5 cellular contexts compared by ENCODE assay signal in genomic region chr4:3550041-3550440, GRCh38. TPM values are rescaled to one million over a fixed set of nuclear protein-coding genes. Genes with fewer than 3 reads are reported as not detected.
DNase-seq lines count a peak whose midpoint lies in the region; ATAC-seq, FAIRE-seq and TF ChIP-seq lines count a peak whose summit lies in the region.
"Not testable (repeated sequence)": the region's sequence is repeated elsewhere in the genome, so short reads cannot be mapped to it uniquely, and the experiment has no call there.

No MANE protein-coding gene starts in this region.

- not testable (repeated sequence) for H3K4me3 Mint-ChIP-seq in activated naive CD8-positive, alpha-beta T cell treated with anti-CD3 and anti-CD28 coated beads, Interleukin-2, amount 10 ng/mL, durations not matched to agents 7 days and 5 days

- not testable (repeated sequence) for H3K9me3 Mint-ChIP-seq in activated naive CD8-positive, alpha-beta T cell treated with anti-CD3 and anti-CD28 coated beads, Interleukin-2, amount 10 ng/mL, durations not matched to agents 7 days and 5 days

- 92% methylated on average over 2 of the region's 6 CpGs for WGBS in A549 (ENCODE audit: missing lambda C conversion rate)

- not testable (repeated sequence) for TF ChIP-seq RAD21 in A549 (conservative IDR thresholded peaks at IDR 0.05 in 1 of 2, IDR thresholded peaks at IDR 0.05 in 1 of 2)

- H3K27me3 ChIP-seq in upper lobe of right lung: not testable (repeated sequence)

- not testable (repeated sequence) for H3K4me1 ChIP-seq in A549; kidney (ENCODE audit: control insufficient read depth in 1 of 2, insufficient read depth in 1 of 2, low read depth in 1 of 2, low read length in 2 of 2); upper lobe of right lung

- H3K4me3 ChIP-seq in A549; kidney (ENCODE audit: low read length in 2 of 2); upper lobe of right lung: not testable (repeated sequence)

- intact Hi-C loops in kidney (cut with DNase I); posterior vena cava (cut with DNase I); upper lobe of right lung (cut with DNase I): not testable (repeated sequence)

- CTCF ChIA-PET in A549 (lab: Yijun Ruan, JAX): not testable (repeated sequence)

- H3K36me3 Mint-ChIP-seq in activated naive CD8-positive, alpha-beta T cell treated with anti-CD3 and anti-CD28 coated beads, Interleukin-2, amount 10 ng/mL, durations not matched to agents 7 days and 5 days: not testable (repeated sequence)

- H3K9ac ChIP-seq in kidney (ENCODE audit: low read length in 2 of 2): not testable (repeated sequence)

- TF ChIP-seq CTCF in A549 (IDR thresholded peaks at IDR 0.05); kidney (IDR thresholded peaks at IDR 0.05; ENCODE audit: borderline replicate concordance, extremely low read depth, insufficient read depth); upper lobe of right lung (IDR thresholded peaks at IDR 0.05): not testable (repeated sequence)

- TF ChIP-seq POLR2A in A549 (IDR thresholded peaks at IDR 0.05; ENCODE audit: low read length): not testable (repeated sequence)

- H3K36me3 ChIP-seq in kidney (ENCODE audit: control insufficient read depth in 1 of 2, insufficient read depth in 2 of 2, low read length in 2 of 2); upper lobe of right lung: not testable (repeated sequence)

- H3K27ac ChIP-seq in A549; kidney (ENCODE audit: low read depth in 2 of 2, low read length in 2 of 2); upper lobe of right lung: not testable (repeated sequence)

- H3K27ac Mint-ChIP-seq in activated naive CD8-positive, alpha-beta T cell treated with anti-CD3 and anti-CD28 coated beads, Interleukin-2, amount 10 ng/mL, durations not matched to agents 7 days and 5 days: not testable (repeated sequence)

- not testable (repeated sequence) for FAIRE-seq in A549 (lab: Jason Lieb, UNC); kidney (lab: Jason Lieb, UNC)

- not testable (repeated sequence) for H3K4me2 ChIP-seq in A549

- not testable (repeated sequence) for TF ChIP-seq EP300 in A549 (IDR thresholded peaks at IDR 0.05)

- not testable (repeated sequence) for DNase-seq in A549 (ENCODE audit: low read depth in 1 of 2, low spot score in 1 of 2)
- peak; percentile 14 for DNase-seq in activated naive CD8-positive, alpha-beta T cell treated with anti-CD3 and anti-CD28 coated beads, Interleukin-2, amount 10 ng/mL, durations not matched to agents 7 days and 5 days
- DNase-seq in kidney (peak; percentile 26), posterior vena cava (ENCODE audit: low spot score) (peak; percentile 8), upper lobe of right lung (peak; percentile 25)

- H3K9me3 ChIP-seq in A549; kidney (ENCODE audit: control insufficient read depth in 1 of 2, low read length in 2 of 2); upper lobe of right lung: not testable (repeated sequence)

- not testable (repeated sequence) for H3K4me1 Mint-ChIP-seq in activated naive CD8-positive, alpha-beta T cell treated with anti-CD3 and anti-CD28 coated beads, Interleukin-2, amount 10 ng/mL, durations not matched to agents 7 days and 5 days

- H3K27me3 Mint-ChIP-seq in activated naive CD8-positive, alpha-beta T cell treated with anti-CD3 and anti-CD28 coated beads, Interleukin-2, amount 10 ng/mL, durations not matched to agents 7 days and 5 days: not testable (repeated sequence)

- ATAC-seq in A549; activated naive CD8-positive, alpha-beta T cell treated with anti-CD3 and anti-CD28 coated beads, Interleukin-2, amount 10 ng/mL, durations not matched to agents 7 days and 5 days (ENCODE audit: low read depth); upper lobe of right lung: not testable (repeated sequence)

- POLR2A ChIA-PET in A549 (lab: Yijun Ruan, JAX); activated naive CD8-positive, alpha-beta T cell treated with anti-CD3 and anti-CD28 coated beads, Interleukin-2, amount 10 ng/mL, durations not matched to agents 7 days and 5 days (lab: Charles Lee): not testable (repeated sequence)

TF ChIP-seq in A549, 52 proteins besides CTCF, POLR2A, EP300 and RAD21:
- TF ChIP-seq ZFP36 (IDR thresholded peaks at IDR 0.05; ENCODE audit: borderline replicate concordance, partially characterized antibody): peak; percentile 13

RNA-seq across cellular contexts. Expression of gene LRPAP1, which starts 17.8 kb away (rescaled TPM):
- polyA plus RNA-seq in A549 (2011; rRNA removed) (60.7 and 64.3 TPM in 2 replicates), A549 (2017; fragmentation: RNase III; extraction: RNeasy Plus Mini Kit Qiagen cat#74134 plus additional on column Dnase treatment) (79.1 to 81.1 TPM (median 80.1 TPM) in 3 replicates), kidney (ENCODE audit: insufficient read depth, low read depth, low replicate concordance) (373 TPM)
- polyA plus RNA-seq in A549 (2012; cell fraction: cytosol; rRNA removed): 85.6 and 89.7 TPM in 2 replicates
- polyA plus RNA-seq in A549 (2012; cell fraction: nucleus; rRNA removed): 100 and 139 TPM in 2 replicates
- 16.5 and 22.0 TPM in 2 replicates for polyA minus RNA-seq in A549 (2011; rRNA and poly(A)+ RNA removed)
- total RNA-seq in activated naive CD8-positive, alpha-beta T cell treated with anti-CD3 and anti-CD28 coated beads, Interleukin-2, amount 10 ng/mL, durations not matched to agents 7 days and 5 days: 10 to 100 TPM; 73.1 to 76.6 TPM
- total RNA-seq in kidney (204 TPM), posterior vena cava (100 to 1,000 TPM in 1 of 2 donors, 10 to 100 TPM in 1; 97.9 to 147 TPM), upper lobe of right lung (195 TPM)
